Comparison of ENCODE assay signal across 15 cellular contexts in the genomic region with DNA sequence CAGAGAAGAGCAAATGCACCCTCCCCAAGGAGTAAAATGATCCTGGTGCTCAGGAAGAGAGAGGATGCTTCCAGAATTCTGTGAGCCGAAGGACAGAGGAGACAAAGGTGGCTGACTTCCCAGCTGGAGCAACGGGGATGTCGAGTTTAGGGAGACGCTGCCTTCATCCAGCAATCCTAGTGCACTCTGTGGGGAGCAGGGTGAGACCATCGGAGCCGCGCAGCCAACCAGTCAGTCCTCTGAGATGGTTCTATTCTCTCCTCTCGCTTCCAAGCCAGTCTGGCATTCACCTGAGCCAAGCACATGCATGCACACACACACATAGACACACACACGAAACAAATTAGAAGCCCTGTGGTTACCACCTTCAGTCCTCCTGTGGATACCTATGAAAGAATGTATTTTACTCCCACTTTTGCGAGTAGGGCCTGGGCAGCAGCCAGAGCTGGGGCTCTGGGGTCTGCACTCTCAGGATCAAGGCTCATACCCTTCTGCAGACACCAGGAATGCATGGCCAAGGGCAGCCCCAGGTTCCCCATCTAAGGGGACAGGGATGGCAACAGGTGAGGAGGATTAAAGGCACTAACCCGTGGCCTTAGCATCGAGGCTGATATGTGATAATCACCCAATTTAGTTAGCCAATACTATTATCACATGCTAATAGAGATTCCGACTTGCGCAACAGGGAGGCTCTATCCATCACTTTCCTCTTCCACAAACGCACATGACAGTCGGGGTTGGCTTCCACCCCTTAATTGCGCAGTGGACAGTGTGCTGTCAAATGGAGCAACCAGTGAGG.
DNase-seq lines count a peak whose midpoint lies in the region; ATAC-seq, FAIRE-seq and TF ChIP-seq lines count a peak whose summit lies in the region.
"Had no signal": no experiment of that assay in that cellular context is flagged by ENCODE, and none has a peak within 500 bp of the region (broad histone marks: within the 10 kb centered on the region; RNA-seq: fewer than 3 reads in every experiment).

No MANE protein-coding gene starts in this region.

- no peaks in the 10 kb centered on the region for H3K9me3 Mint-ChIP-seq in nephron
- H3K9me3 Mint-ChIP-seq in type B pancreatic cell, result no peaks in the 10 kb centered on the region

- peak overlapping the region; percentile 21 to 56 (median 22) for H3K27ac Mint-ChIP-seq in nephron
- no peak overlapping the region for H3K27ac Mint-ChIP-seq in type B pancreatic cell
- H3K27ac Mint-ChIP-seq in T-helper 17 cell, result no peak overlapping the region
- H3K27ac Mint-ChIP-seq: CD14-positive monocyte had no signal

- TF ChIP-seq CTCF in bronchial epithelial cell (IDR thresholded peaks at IDR 0.05; ENCODE audit: insufficient read depth, low read length, severe bottlenecking) (no peak), nephron (IDR thresholded peaks at IDR 0.05; ENCODE audit: unreplicated experiment in 3 of 3) (no peak), type B pancreatic cell (conservative IDR thresholded peaks at IDR 0.05) (no peak), D721Med (IDR thresholded peaks at IDR 0.05; ENCODE audit: insufficient read depth, missing control alignments) (no peak)

- H3K27me3 Mint-ChIP-seq in nephron (ENCODE audit: low read depth) (peaks cover 66% of the 10 kb centered on the region), type B pancreatic cell (peaks cover 52% of the 10 kb centered on the region), T-helper 17 cell (peaks cover 59% of the 10 kb centered on the region)

- H3K36me3 Mint-ChIP-seq in nephron (ENCODE audit: low read depth), result no peaks in the 10 kb centered on the region
- no peaks in the 10 kb centered on the region for H3K36me3 Mint-ChIP-seq in type B pancreatic cell
- peaks cover 4% of the 10 kb centered on the region for H3K36me3 Mint-ChIP-seq in T-helper 17 cell (ENCODE audit: low read depth)
- H3K36me3 Mint-ChIP-seq: CD14-positive monocyte had no signal

- intact Hi-C loops in cardiac septum (cut with DNase I) (no loop called here), Right ventricle myocardium inferior (cut with DNase I) (no loop called here)

- H3K27me3 ChIP-seq in bronchial epithelial cell (ENCODE audit: control insufficient read depth, insufficient read depth, low read length), result peaks cover 28% of the 10 kb centered on the region
- H3K27me3 ChIP-seq: SJSA1 had no signal

- peak overlapping the region in 1 of 3 experiments; percentile 79 for H3K4me3 Mint-ChIP-seq in nephron
- H3K4me3 Mint-ChIP-seq in type B pancreatic cell, result peak overlapping the region; percentile 17
- H3K4me3 Mint-ChIP-seq in T-helper 17 cell, result no peak overlapping the region

- no peaks in the 10 kb centered on the region for H3K9me3 ChIP-seq in T-helper 17 cell (ENCODE audit: control insufficient read depth, low read length, poor library complexity, severe bottlenecking)
- H3K9me3 ChIP-seq: SJSA1 had no signal

- no peak for ATAC-seq in Right ventricle myocardium inferior
- no peak for ATAC-seq in T-helper 17 cell

- H3K4me1 Mint-ChIP-seq in nephron, result peaks cover 43% of the 10 kb centered on the region
- peaks cover 34% of the 10 kb centered on the region for H3K4me1 Mint-ChIP-seq in type B pancreatic cell (ENCODE audit: unreplicated experiment)
- H3K4me1 Mint-ChIP-seq in T-helper 17 cell, result peaks cover 8% of the 10 kb centered on the region

- FAIRE-seq in bronchial epithelial cell (lab: Jason Lieb, UNC) (peak; percentile 40), D721Med (lab: Jason Lieb, UNC) (no peak)
- FAIRE-seq: A204.1 had no signal

- DNase-seq in cardiac septum (ENCODE audit: low spot score), result peak; percentile 26
- DNase-seq in Right ventricle myocardium inferior (ENCODE audit: missing footprints), result no peak
- DNase-seq in bronchial epithelial cell (ENCODE audit: low read depth), result no peak
- peak; percentile 48 for DNase-seq in type B pancreatic cell (ENCODE audit: extremely low spot score, unreplicated experiment)
- DNase-seq in T-helper 17 cell, result no peak
- DNase-seq in amygdala (lab: John Stamatoyannopoulos, UW), result no peak
- no peak for DNase-seq in D721Med (ENCODE audit: insufficient read length, low spot score)
- DNase-seq: Kasumi-1, MM.1S, NCI-H187 treated with DMSO at 0.1 percent for 48 hours, PC-9 had no signal

- no peaks in the 10 kb centered on the region for H3K36me3 ChIP-seq in bronchial epithelial cell (ENCODE audit: control insufficient read depth, insufficient read depth, low read length)
- H3K36me3 ChIP-seq: SJSA1 had no signal

- H3K4me3 ChIP-seq in bronchial epithelial cell (ENCODE audit: low read depth, low read length), result no peak overlapping the region
- H3K4me3 ChIP-seq: PC-9, SJSA1 had no signal

Comparison
In these comparisons a context has a peak if more than half of its experiments do, and no peak if none do; other contexts are left out.
1. DNase-seq: peak in cardiac septum (single experiment) and type B pancreatic cell (single experiment); none in Right ventricle myocardium inferior (single experiment), bronchial epithelial cell (single experiment), T-helper 17 cell (0 of 3), amygdala (0 of 56) and D721Med (single experiment).
2. H3K27ac Mint-ChIP-seq: peak in nephron (3 of 3); none in type B pancreatic cell (single experiment) and T-helper 17 cell (single experiment).